ENCODE assay signal across 10 cellular contexts in genomic region chr7:26193432-26194206, GRCh38. TPM values are rescaled to one million over a fixed set of nuclear protein-coding genes. Genes with fewer than 3 reads are reported as not detected.
DNase-seq lines count a peak whose midpoint lies in the region; ATAC-seq, FAIRE-seq and TF ChIP-seq lines count a peak whose summit lies in the region.
"Had no signal": no experiment of that assay in that cellular context is flagged by ENCODE, and none has a peak within 500 bp of the region (broad histone marks: within the 10 kb centered on the region; RNA-seq: fewer than 3 reads in every experiment).

No MANE protein-coding gene starts in this region.

- no peak for FAIRE-seq in astrocyte (lab: Jason Lieb, UNC)

- no peak overlapping the region for H3K4ac ChIP-seq in neuronal stem cell (ENCODE audit: low read length)

- no peaks in the 10 kb centered on the region for H3K9me3 Mint-ChIP-seq in astrocyte (ENCODE audit: unreplicated experiment)

- ATAC-seq in HG02759 (IDR thresholded peaks at IDR 0.05; ENCODE audit: unreplicated experiment) (no peak), HG02763 (IDR thresholded peaks at IDR 0.05; ENCODE audit: unreplicated experiment) (no peak)

- H3K27me3 ChIP-seq in astrocyte (ENCODE audit: insufficient read depth, low read length), result no peaks in the 10 kb centered on the region
- H3K27me3 ChIP-seq in neuronal stem cell (ENCODE audit: control insufficient read depth in 3 of 3, insufficient read depth in 3 of 3, low read depth in 1 of 3, low read length in 3 of 3), result no peaks in the 10 kb centered on the region

- no peak overlapping the region for H4K8ac ChIP-seq in neuronal stem cell (ENCODE audit: low read depth, low read length)

- peak overlapping the region; percentile 77 for H3K27ac Mint-ChIP-seq in astrocyte (ENCODE audit: unreplicated experiment)

- peaks cover 3% of the 10 kb centered on the region for H3K79me1 ChIP-seq in neuronal stem cell (ENCODE audit: low read depth, low read length)

- H3K36me3 Mint-ChIP-seq in astrocyte (ENCODE audit: low read depth, unreplicated experiment), result peaks cover 40% of the 10 kb centered on the region

- no peaks in the 10 kb centered on the region for H3K9me3 ChIP-seq in astrocyte (ENCODE audit: insufficient read depth, low read depth, low read length)
- no peaks in the 10 kb centered on the region for H3K9me3 ChIP-seq in neuronal stem cell (replicated peaks in 1 of 2; ENCODE audit: control insufficient read depth in 2 of 2, insufficient read depth in 1 of 2, low read depth in 1 of 2, low read length in 2 of 2)
- H3K9me3 ChIP-seq: prostate gland had no signal

- H3K9ac ChIP-seq in astrocyte (ENCODE audit: low read length) (no peak overlapping the region), neuronal stem cell (ENCODE audit: low read depth, low read length, poor library complexity) (no peak overlapping the region)

- no peaks in the 10 kb centered on the region for H3K27me3 Mint-ChIP-seq in astrocyte (ENCODE audit: low read depth, unreplicated experiment)

- H3K23ac ChIP-seq in neuronal stem cell (ENCODE audit: low read depth, low read length, poor library complexity), result no peak overlapping the region

- no peak overlapping the region for H2BK5ac ChIP-seq in neuronal stem cell (ENCODE audit: low read length)

- H2AK5ac ChIP-seq in neuronal stem cell (ENCODE audit: low read depth, low read length), result no peak overlapping the region

- H3K4me2 ChIP-seq in astrocyte (ENCODE audit: low read length), result no peak overlapping the region
- H3K4me2 ChIP-seq in neuronal stem cell (ENCODE audit: insufficient read depth, low read length, poor library complexity, severe bottlenecking), result peak overlapping the region; percentile 3

- no peak overlapping the region for H2BK15ac ChIP-seq in neuronal stem cell (ENCODE audit: low read length)

- H3K4me3 ChIP-seq in astrocyte (ENCODE audit: insufficient read depth, low read depth, low read length), result no peak overlapping the region
- no peak overlapping the region for H3K4me3 ChIP-seq in neuronal stem cell (ENCODE audit: low read length in 2 of 2)
- H3K4me3 ChIP-seq: prostate gland had no signal

- DNase-seq in EH (ENCODE audit: low read depth) (peak; percentile 44), Kasumi-1 (lab: John Stamatoyannopoulos, UW) (peak; percentile 33 to 60), astrocyte (ENCODE audit: low read depth) (no peak), neuronal stem cell (ENCODE audit: low spot score) (no peak), DMS79 (lab: John Stamatoyannopoulos, UW) (no peak)
- DNase-seq: activated effector memory CD4-positive, alpha-beta T cell treated with Interleukin-2 at 50 U/mL for 16 hours; effector CD8-positive, alpha-beta T cell had no signal

- H3K27ac ChIP-seq in astrocyte (ENCODE audit: low read depth, low read length) (no peak overlapping the region), neuronal stem cell (replicated peaks; ENCODE audit: low read length) (no peak overlapping the region)
- H3K27ac ChIP-seq: prostate gland had no signal

- H3K36me3 ChIP-seq in astrocyte (ENCODE audit: insufficient read depth, low read length) (peaks cover 77% of the 10 kb centered on the region), neuronal stem cell (replicated peaks in 1 of 2; ENCODE audit: control insufficient read depth in 2 of 2, insufficient read depth in 2 of 2, low read length in 2 of 2) (peaks cover 30 to 100% of the 10 kb centered on the region in 2 donors)

- H3K4me1 ChIP-seq in astrocyte (ENCODE audit: insufficient read depth, low read length) (peaks cover 15% of the 10 kb centered on the region), neuronal stem cell (ENCODE audit: control insufficient read depth in 2 of 2, insufficient read depth in 1 of 2, low read depth in 1 of 2, low read length in 2 of 2) (peaks cover 3 to 17% of the 10 kb centered on the region in 2 donors)

- no peak for TF ChIP-seq CTCF in astrocyte (IDR thresholded peaks at IDR 0.05; ENCODE audit: insufficient read depth, low read depth, low read length)

- H3K4me3 Mint-ChIP-seq in astrocyte (ENCODE audit: unreplicated experiment), result peak overlapping the region; percentile 75

- H2AFZ ChIP-seq in astrocyte (ENCODE audit: low read depth, low read length) (no peak overlapping the region), neuronal stem cell (ENCODE audit: low read length) (no peak overlapping the region)

- no peak overlapping the region for H3K18ac ChIP-seq in neuronal stem cell (ENCODE audit: low read length)

- no peak overlapping the region for H2BK12ac ChIP-seq in neuronal stem cell (ENCODE audit: low read length)

- no peak overlapping the region for H4K91ac ChIP-seq in neuronal stem cell (ENCODE audit: low read depth, low read length, poor library complexity)

- H3K79me2 ChIP-seq in astrocyte (ENCODE audit: insufficient read depth, low read length), result peaks cover 87% of the 10 kb centered on the region

- H3K14ac ChIP-seq in neuronal stem cell (ENCODE audit: low read length), result no peak overlapping the region

- peaks cover 51% of the 10 kb centered on the region for H3K4me1 Mint-ChIP-seq in astrocyte (ENCODE audit: low read depth, unreplicated experiment)

- no CpG with 5 or more reads among the region's 8 CpGs for WGBS in neuronal stem cell (ENCODE audit: extremely low coverage in 2 of 2, insufficient read length in 2 of 2, insufficient replicate concordance in 1 of 2), 2 donors

- H4K20me1 ChIP-seq in astrocyte (ENCODE audit: insufficient read depth, low read length), result peaks cover 99% of the 10 kb centered on the region

- H2BK120ac ChIP-seq in neuronal stem cell (ENCODE audit: low read depth, low read length), result no peak overlapping the region

RNA-seq across cellular contexts. Expression of gene HNRNPA2B1, which starts 6.9 kb away (rescaled TPM):
- total RNA-seq in astrocyte, result 361 and 415 TPM in 2 replicates
- polyA plus RNA-seq in neuronal stem cell (2013, experiment 1 of 2), result 904 TPM
- 913 TPM for polyA plus RNA-seq in neuronal stem cell (2013, experiment 2 of 2)

RNA-seq across cellular contexts. Expression of gene CBX3, which starts 7.9 kb away (rescaled TPM):
- 141 and 148 TPM in 2 replicates for total RNA-seq in astrocyte
- 207 TPM for polyA plus RNA-seq in neuronal stem cell (2013, experiment 1 of 2)
- polyA plus RNA-seq in neuronal stem cell (2013, experiment 2 of 2), result 215 TPM

RNA-seq across cellular contexts. Expression of gene NFE2L3, which starts 41.6 kb away (rescaled TPM):
- total RNA-seq in astrocyte, result 49.0 and 50.4 TPM in 2 replicates
- polyA plus RNA-seq in neuronal stem cell (2013, experiment 1 of 2), result 4.0 TPM
- 4.1 TPM for polyA plus RNA-seq in neuronal stem cell (2013, experiment 2 of 2)

Comparison
In these comparisons a context has a peak if more than half of its experiments do, and no peak if none do; other contexts are left out.
1. DNase-seq: peak in EH (single experiment) and Kasumi-1 (2 of 2); none in astrocyte (single experiment), neuronal stem cell (single experiment) and DMS79 (single experiment).